ENCODE assay signal across 12 cellular contexts in the genomic region with DNA sequence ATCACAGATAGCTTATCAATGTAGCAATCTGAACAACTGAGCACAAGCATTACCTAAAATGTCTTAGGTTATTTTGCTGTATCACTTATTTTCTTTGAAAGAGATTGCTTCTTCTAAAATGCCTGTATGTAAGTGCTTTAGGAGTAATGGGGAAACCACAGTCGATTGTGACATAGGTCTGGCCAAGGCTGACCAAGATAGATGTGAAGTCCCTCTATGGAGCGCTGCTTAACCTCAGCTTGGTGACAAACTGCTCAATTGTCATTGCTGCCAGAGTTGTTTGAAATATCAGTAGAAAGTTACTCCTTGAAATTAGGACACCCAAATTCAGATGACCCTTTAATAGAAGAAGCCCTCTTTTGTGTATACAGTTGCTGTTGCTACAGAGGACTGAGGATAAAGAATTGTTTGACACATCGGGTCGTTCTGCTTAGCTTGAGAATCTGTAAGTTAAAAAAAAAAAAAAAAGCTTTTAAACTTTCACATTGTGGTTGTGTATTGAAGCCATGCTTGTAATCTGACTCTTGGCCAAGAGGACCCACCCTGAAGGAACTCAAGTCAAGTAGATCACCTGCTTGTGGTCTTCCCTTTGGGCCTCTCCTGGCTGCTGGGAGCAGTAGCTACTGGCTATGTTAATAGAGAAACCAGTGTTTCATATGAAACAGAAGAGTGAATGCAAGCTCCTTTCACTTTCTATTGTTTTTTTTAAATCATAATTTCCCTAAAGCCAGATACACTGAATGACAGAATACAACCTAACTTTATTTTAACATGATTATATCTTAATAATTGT.
A peak's percentile ranks its signal among the peaks of the same experiment; 100 is the strongest.
DNase-seq lines count a peak whose midpoint lies in the region; ATAC-seq and TF ChIP-seq lines count a peak whose summit lies in the region.
"Had no signal": no experiment of that assay in that cellular context is flagged by ENCODE, and none has a peak within 500 bp of the region (broad histone marks: within the 10 kb centered on the region; RNA-seq: fewer than 3 reads in every experiment).

No MANE protein-coding gene starts in this region.

- H3K36me3 ChIP-seq in SJCRH30, result no peaks in the 10 kb centered on the region
- no peaks in the 10 kb centered on the region for H3K36me3 ChIP-seq in A673 (ENCODE audit: insufficient read depth, low read length, poor library complexity, severe bottlenecking)
- H3K36me3 ChIP-seq: upper lobe of right lung had no signal

- H3K27me3 Mint-ChIP-seq in activated CD4-positive, alpha-beta T cell treated with anti-CD3 and anti-CD28 coated beads for 36 hours, result no peaks in the 10 kb centered on the region
- H3K27me3 Mint-ChIP-seq: natural killer cell treated with Interleukin-12 subunit alpha and Interleukin-12 subunit beta and Interleukin-15 and Interleukin-18, amount 100 ng/mL, for 72 hours had no signal

- CTCF ChIA-PET in A673 (lab: Charles Lee), result interaction anchor here (0.6 kb wide), 1 partner anchor 281 kb away, joined by 3 read pairs; no protein-coding TSS in a partner anchor
- CTCF ChIA-PET in activated CD4-positive, alpha-beta T cell treated with anti-CD3 and anti-CD28 coated beads for 36 hours (lab: Charles Lee), result interaction anchor here (0.7 kb wide), 1 partner anchor 194 kb away, joined by 3 read pairs; no protein-coding TSS in a partner anchor

- no peaks in the 10 kb centered on the region for H3K9me3 Mint-ChIP-seq in activated CD4-positive, alpha-beta T cell treated with anti-CD3 and anti-CD28 coated beads for 36 hours (ENCODE audit: low read depth)

- DNase-seq in DMS53 (lab: John Stamatoyannopoulos, UW) (peak; percentile 46), DMS53 treated with DMSO at 0.1 percent for 48 hours (lab: John Stamatoyannopoulos, UW; ENCODE audit: unreplicated experiment) (no peak), SJCRH30 (peak; percentile 46 to 65), A673 (ENCODE audit: low spot score) (no peak)
- no peak for DNase-seq in stimulated activated naive CD4-positive, alpha-beta T cell (lab: John Stamatoyannopoulos, UW)
- DNase-seq in activated CD4-positive, alpha-beta T cell treated with anti-CD3 and anti-CD28 coated beads for 36 hours, result no peak
- DNase-seq: 8988T; activated CD4-positive, alpha-beta T cell treated with anti-CD3 and anti-CD28 coated beads, Interleukin-2, amount 50 U/mL, for 4 hours; upper lobe of right lung had no signal

- H3K4me3 Mint-ChIP-seq in activated CD4-positive, alpha-beta T cell treated with anti-CD3 and anti-CD28 coated beads for 36 hours, result no peak overlapping the region
- H3K4me3 Mint-ChIP-seq: natural killer cell treated with Interleukin-12 subunit alpha and Interleukin-12 subunit beta and Interleukin-15 and Interleukin-18, amount 100 ng/mL, for 72 hours had no signal

- intact Hi-C loops in A673 (cut with micrococcal nuclease; ENCODE audit: unreplicated experiment), result no loop called here
- intact Hi-C loops in activated CD4-positive, alpha-beta T cell treated with anti-CD3 and anti-CD28 coated beads for 36 hours (cut with DNase I, micrococcal nuclease), result no loop called here

- POLR2A ChIA-PET in A673 (lab: Charles Lee; ENCODE audit: low non-redundant PET), result no interaction called here
- POLR2A ChIA-PET in activated CD4-positive, alpha-beta T cell treated with anti-CD3 and anti-CD28 coated beads for 36 hours (lab: Charles Lee), result no interaction called here

- H3K27me3 ChIP-seq in SJCRH30, result no peaks in the 10 kb centered on the region
- H3K27me3 ChIP-seq in A673 (replicated peaks; ENCODE audit: insufficient read depth, low read depth, low read length, poor library complexity), result no peaks in the 10 kb centered on the region
- H3K27me3 ChIP-seq: upper lobe of right lung had no signal

- H3K4me3 ChIP-seq in SJCRH30 (no peak overlapping the region), A673 (ENCODE audit: low read depth, low read length, poor library complexity, severe bottlenecking) (no peak overlapping the region)
- H3K4me3 ChIP-seq: upper lobe of right lung had no signal

- TF ChIP-seq CTCF in A673 (conservative IDR thresholded peaks at IDR 0.05; ENCODE audit: low read depth, low read length), result no peak

- H3K4me1 ChIP-seq in SJCRH30 (peaks cover 14% of the 10 kb centered on the region), A673 (ENCODE audit: insufficient read depth, low read length, poor library complexity, severe bottlenecking) (no peaks in the 10 kb centered on the region)
- H3K4me1 ChIP-seq: upper lobe of right lung had no signal

- H3K27ac Mint-ChIP-seq in activated CD4-positive, alpha-beta T cell treated with anti-CD3 and anti-CD28 coated beads for 36 hours, result no peak overlapping the region
- H3K27ac Mint-ChIP-seq: natural killer cell treated with Interleukin-12 subunit alpha and Interleukin-12 subunit beta and Interleukin-15 and Interleukin-18, amount 100 ng/mL, for 72 hours had no signal

- H3K27ac ChIP-seq in SJCRH30 (no peak overlapping the region), A673 (ENCODE audit: low read depth, low read length, poor library complexity, severe bottlenecking) (no peak overlapping the region)
- H3K27ac ChIP-seq: upper lobe of right lung had no signal

- ATAC-seq in GM21619 (IDR thresholded peaks at IDR 0.05; ENCODE audit: unreplicated experiment) (peak; percentile 96), HG03196 (IDR thresholded peaks at IDR 0.05; ENCODE audit: unreplicated experiment) (peak; percentile 99)
- no peak for ATAC-seq in activated CD4-positive, alpha-beta T cell treated with anti-CD3 and anti-CD28 coated beads for 36 hours
- ATAC-seq: natural killer cell treated with Interleukin-12 subunit alpha and Interleukin-12 subunit beta and Interleukin-15 and Interleukin-18, amount 100 ng/mL, for 72 hours; upper lobe of right lung had no signal

- no TSS peak for BruUV-seq in A673 (replicated peaks; lab: Mats Ljungman, UMichigan)

- no peaks in the 10 kb centered on the region for H3K36me3 Mint-ChIP-seq in activated CD4-positive, alpha-beta T cell treated with anti-CD3 and anti-CD28 coated beads for 36 hours (ENCODE audit: low read depth)
- H3K36me3 Mint-ChIP-seq: natural killer cell treated with Interleukin-12 subunit alpha and Interleukin-12 subunit beta and Interleukin-15 and Interleukin-18, amount 100 ng/mL, for 72 hours had no signal

- H3K9me3 ChIP-seq in SJCRH30 (replicated peaks), result no peaks in the 10 kb centered on the region
- no peaks in the 10 kb centered on the region for H3K9me3 ChIP-seq in A673 (ENCODE audit: low read depth, low read length, poor library complexity, severe bottlenecking)
- H3K9me3 ChIP-seq: upper lobe of right lung had no signal

- H3K4me1 Mint-ChIP-seq in activated CD4-positive, alpha-beta T cell treated with anti-CD3 and anti-CD28 coated beads for 36 hours, result no peaks in the 10 kb centered on the region

Comparison
In these comparisons a context has a peak if more than half of its experiments do, and no peak if none do; other contexts are left out.
1. DNase-seq: peak in DMS53 (single experiment) and SJCRH30 (2 of 2); none in DMS53 treated with DMSO at 0.1 percent for 48 hours (single experiment), A673 (single experiment), stimulated activated naive CD4-positive, alpha-beta T cell (0 of 6) and activated CD4-positive, alpha-beta T cell treated with anti-CD3 and anti-CD28 coated beads for 36 hours (single experiment).